In genomic region chr14:60266021-60266937, GRCh38 we compare ENCODE assay signal across 1 cellular context.
TF ChIP-seq lines count a peak whose summit lies in the region.

No MANE protein-coding gene starts in this region.

TF ChIP-seq in endothelial cell of umbilical vein, 7 proteins besides CTCF, POLR2A, EP300 and RAD21:
- TF ChIP-seq JUN (IDR thresholded peaks at IDR 0.05; ENCODE audit: borderline replicate concordance, insufficient read depth, insufficient read length, low read depth) = no peak
- TF ChIP-seq FOS (IDR thresholded peaks at IDR 0.05; ENCODE audit: borderline replicate concordance, insufficient read depth, low read length) = no peak
- TF ChIP-seq EZH2 (IDR thresholded peaks at IDR 0.05; ENCODE audit: borderline replicate concordance, low read depth, low read length, severe bottlenecking) = no peak
- TF ChIP-seq MAX (IDR thresholded peaks at IDR 0.05; ENCODE audit: insufficient read depth, insufficient read length) = no peak
- no peak for TF ChIP-seq POLR2AphosphoS5 (IDR thresholded peaks at IDR 0.05; ENCODE audit: insufficient read depth, low read depth, low read length)
- TF ChIP-seq MYC (IDR thresholded peaks at IDR 0.05; ENCODE audit: low read depth, low read length) = no peak
- no peak for TF ChIP-seq GATA2 (IDR thresholded peaks at IDR 0.05; ENCODE audit: insufficient read depth, insufficient read length, low read depth, low read length)
TF ChIP-seq in endothelial cell of umbilical vein: peak in this region for 0.
